Comparison of ENCODE assay signal across 18 cellular contexts in the genomic region with DNA sequence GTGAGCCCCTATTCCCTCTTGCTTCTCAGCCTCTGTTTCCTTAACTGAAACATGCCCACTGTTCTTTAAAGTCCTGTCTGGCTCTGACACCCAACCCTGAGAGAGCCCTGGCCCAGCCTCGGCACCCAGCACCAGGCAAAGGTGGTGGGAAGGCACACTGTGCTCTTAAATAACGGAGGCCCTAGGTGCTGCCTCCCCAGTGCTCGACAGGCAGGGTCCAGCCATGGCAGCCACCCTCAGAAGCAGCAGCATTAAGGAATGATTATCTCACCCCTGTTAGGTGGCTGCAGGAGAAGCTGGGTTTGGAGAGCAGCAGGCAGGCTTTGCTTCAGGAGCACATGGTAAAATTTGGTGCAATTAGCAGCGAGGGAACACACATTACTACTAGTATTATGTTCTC.
"Had no signal": no experiment of that assay in that cellular context is flagged by ENCODE, and none has a peak within 500 bp of the region (broad histone marks: within the 10 kb centered on the region; RNA-seq: fewer than 3 reads in every experiment).

No MANE protein-coding gene starts in this region.

- H3K36me3 Mint-ChIP-seq: activated naive CD4-positive, alpha-beta T cell treated with anti-CD3 and anti-CD28 coated beads, Interleukin-2, amount 10 ng/mL, durations not matched to agents 7 days and 5 days; naive B cell had no signal

- H3K4me3 ChIP-seq: gastroesophageal sphincter, heart right ventricle, skin epidermis, tibial nerve had no signal

- DNase-seq: activated CD8-positive, alpha-beta T cell treated with anti-CD3 and anti-CD28 coated beads, Interleukin-2, amount 10 ng/mL, durations not matched to agents 7 days and 5 days; activated naive CD4-positive, alpha-beta T cell treated with anti-CD3 and anti-CD28 coated beads, Interleukin-2, amount 10 ng/mL, durations not matched to agents 7 days and 5 days; activated T-cell treated with anti-CD3 and anti-CD28 coated beads for 4 hours; dermis blood vessel endothelial cell; erythroblast; left cardiac atrium; naive B cell; stimulated activated CD4-positive, alpha-beta T cell treated with anti-CD3 and anti-CD28 coated beads, Interleukin-15, amount 100 ng/mL, for 24 hours; stimulated activated CD4-positive, alpha-beta T cell treated with anti-CD3 and anti-CD28 coated beads, Interleukin-4, amount 100 ng/mL, for 1 hour; stimulated activated naive CD4-positive, alpha-beta T cell; substantia nigra; T-helper 17 cell; WERI-Rb-1 had no signal

- H3K36me3 ChIP-seq: gastroesophageal sphincter, heart right ventricle, tibial nerve, WERI-Rb-1 had no signal

- H3K27me3 Mint-ChIP-seq: activated T-helper 17 cell treated with anti-CD3 and anti-CD28 coated beads, Interleukin-2, amount 50 U/mL, for 72 hours had no signal

- H3K9me3 ChIP-seq: tibial nerve had no signal

- H3K27ac Mint-ChIP-seq: activated CD8-positive, alpha-beta T cell treated with anti-CD3 and anti-CD28 coated beads, Interleukin-2, amount 10 ng/mL, durations not matched to agents 7 days and 5 days; activated naive CD4-positive, alpha-beta T cell treated with anti-CD3 and anti-CD28 coated beads, Interleukin-2, amount 10 ng/mL, durations not matched to agents 7 days and 5 days; activated T-helper 17 cell treated with anti-CD3 and anti-CD28 coated beads, Interleukin-2, amount 50 U/mL, for 72 hours; naive B cell had no signal

- ATAC-seq: activated CD8-positive, alpha-beta T cell treated with anti-CD3 and anti-CD28 coated beads, Interleukin-2, amount 10 ng/mL, durations not matched to agents 7 days and 5 days; activated T-helper 17 cell treated with anti-CD3 and anti-CD28 coated beads, Interleukin-2, amount 50 U/mL, for 72 hours; gastroesophageal sphincter; heart right ventricle; left cardiac atrium; T-helper 17 cell had no signal

- H3K9me3 Mint-ChIP-seq: activated naive CD4-positive, alpha-beta T cell treated with anti-CD3 and anti-CD28 coated beads, Interleukin-2, amount 10 ng/mL, durations not matched to agents 7 days and 5 days had no signal

- H3K4me1 ChIP-seq: heart right ventricle, tibial nerve had no signal

- H3K4me3 Mint-ChIP-seq: activated CD8-positive, alpha-beta T cell treated with anti-CD3 and anti-CD28 coated beads, Interleukin-2, amount 10 ng/mL, durations not matched to agents 7 days and 5 days; activated naive CD4-positive, alpha-beta T cell treated with anti-CD3 and anti-CD28 coated beads, Interleukin-2, amount 10 ng/mL, durations not matched to agents 7 days and 5 days; activated T-helper 17 cell treated with anti-CD3 and anti-CD28 coated beads, Interleukin-2, amount 50 U/mL, for 72 hours; naive B cell; T-helper 17 cell had no signal

- H3K27ac ChIP-seq: gastroesophageal sphincter, heart right ventricle, skin epidermis, tibial nerve, WERI-Rb-1 had no signal

- H3K4me1 Mint-ChIP-seq: activated T-helper 17 cell treated with anti-CD3 and anti-CD28 coated beads, Interleukin-2, amount 50 U/mL, for 72 hours; naive B cell had no signal
